In genomic region chr15:42159381-42160015, GRCh38 we compare ENCODE assay signal across 16 cellular contexts. TPM values are rescaled to one million over a fixed set of nuclear protein-coding genes. Genes with fewer than 3 reads are reported as not detected.
DNase-seq lines count a peak whose midpoint lies in the region; ATAC-seq and TF ChIP-seq lines count a peak whose summit lies in the region.
"Had no signal": no experiment of that assay in that cellular context is flagged by ENCODE, and none has a peak within 500 bp of the region (broad histone marks: within the 10 kb centered on the region; RNA-seq: fewer than 3 reads in every experiment).

No MANE protein-coding gene starts in this region.

- H3K4me3 ChIP-seq in osteoblast (ENCODE audit: insufficient read depth, low read length): no peak overlapping the region
- H3K4me3 ChIP-seq: body of pancreas, GM23248 had no signal

- H4K20me1 ChIP-seq in osteoblast (ENCODE audit: insufficient read depth, low read length): no peaks in the 10 kb centered on the region

- no peaks in the 10 kb centered on the region for H3K27me3 ChIP-seq in osteoblast (ENCODE audit: insufficient read depth, low read length)
- H3K27me3 ChIP-seq: body of pancreas had no signal

- no peaks in the 10 kb centered on the region for H3K9me3 ChIP-seq in osteoblast (ENCODE audit: low read depth, low read length)
- H3K9me3 ChIP-seq: body of pancreas had no signal

- intact Hi-C loops in cardiac septum (cut with DNase I): no loop called here

- H2AFZ ChIP-seq in osteoblast (ENCODE audit: low read length): no peak overlapping the region
- H2AFZ ChIP-seq: GM23248 had no signal

- peaks cover 57% of the 10 kb centered on the region for H3K36me3 ChIP-seq in osteoblast (ENCODE audit: insufficient read depth, low read length)

- no peaks in the 10 kb centered on the region for H3K79me2 ChIP-seq in osteoblast (ENCODE audit: insufficient read depth, low read length)

- DNase-seq in D341Med (ENCODE audit: low spot score) (peak; percentile 19), NCI-H345 (lab: John Stamatoyannopoulos, UW) (peak; percentile 86), cardiac septum (ENCODE audit: low spot score) (peak; percentile 77), osteoblast (ENCODE audit: insufficient read length, low spot score, missing footprints) (no peak), GM13976 (ENCODE audit: low spot score) (no peak), NCI-H2029 (lab: John Stamatoyannopoulos, UW) (no peak)
- DNase-seq: activated CD4-positive, alpha-beta T cell treated with anti-CD3 and anti-CD28 coated beads for 4 hours; body of pancreas; GM23248; mesendoderm; nephron progenitor cell; stimulated activated CD4-positive, alpha-beta T cell treated with anti-CD3 and anti-CD28 coated beads, Interleukin-15, amount 100 ng/mL, for 24 hours; stimulated activated naive CD8-positive, alpha-beta T cell treated with anti-CD3 and anti-CD28 coated beads, Interleukin-15, Interleukin-2, amounts not matched to agents 100 U/mL and 50 U/mL, for 24 hours had no signal

- no peak overlapping the region for H3K4me2 ChIP-seq in osteoblast (ENCODE audit: insufficient read depth, low read length)

- H3K27ac ChIP-seq in osteoblast (ENCODE audit: low read depth, low read length): peak overlapping the region; percentile 15
- H3K27ac ChIP-seq: body of pancreas had no signal

- H3K4me1 ChIP-seq in osteoblast (ENCODE audit: insufficient read depth, low read length): peaks cover 10% of the 10 kb centered on the region

- in situ Hi-C loops in GM13976 (cut with MboI; ENCODE audit: low sequenced_read_pairs, unreplicated experiment): no loop called here

- TF ChIP-seq CTCF in osteoblast (IDR thresholded peaks at IDR 0.05; ENCODE audit: extremely low read depth, low read depth, low read length): no peak
- TF ChIP-seq CTCF in GM13976 (IDR thresholded peaks at IDR 0.05; ENCODE audit: borderline replicate concordance, control extremely low read depth, extremely low read depth, insufficient read depth, missing control alignments): no peak

- ATAC-seq in HG03432 (IDR thresholded peaks at IDR 0.05; ENCODE audit: unreplicated experiment) (no peak), GM21390 (IDR thresholded peaks at IDR 0.05; ENCODE audit: unreplicated experiment) (no peak)
- ATAC-seq: body of pancreas; Panc1; stimulated activated naive CD8-positive, alpha-beta T cell treated with anti-CD3 and anti-CD28 coated beads, Interleukin-15, Interleukin-2, amounts not matched to agents 100 U/mL and 50 U/mL, for 24 hours had no signal

RNA-seq across cellular contexts. Expression of gene PLA2G4F, which starts 3.1 kb away (rescaled TPM):
- 0.48 TPM for total RNA-seq in cardiac septum
- not detected in 2 replicates for total RNA-seq in osteoblast
- total RNA-seq: GM23248 had no signal

RNA-seq across cellular contexts. Expression of gene VPS39, which starts 48.6 kb away (rescaled TPM):
- total RNA-seq in cardiac septum (49.3 TPM), osteoblast (69.1 and 76.6 TPM in 2 replicates)

Comparison
In these comparisons a context has a peak if more than half of its experiments do, and no peak if none do; other contexts are left out.
1. DNase-seq: peak in D341Med (single experiment), NCI-H345 (single experiment) and cardiac septum (single experiment); none in osteoblast (single experiment), GM13976 (single experiment) and NCI-H2029 (single experiment).